In genomic region chr2:69012310-69013122, GRCh38 we compare ENCODE assay signal across 8 cellular contexts.
DNase-seq lines count a peak whose midpoint lies in the region; ATAC-seq lines count a peak whose summit lies in the region.

No MANE protein-coding gene starts in this region.

- DNase-seq in NCI-H446 (lab: John Stamatoyannopoulos, UW) = peak; percentile 78 to 81
- DNase-seq in NCI-H446 treated with DMSO at 0.1 percent for 48 hours (lab: John Stamatoyannopoulos, UW) = no peak
- peak; percentile 22 for DNase-seq in MV-4-11 (lab: John Stamatoyannopoulos, UW)
- DNase-seq in UCSD-AML1 (lab: John Stamatoyannopoulos, UW; ENCODE audit: unreplicated experiment) = peak; percentile 41
- DNase-seq in cerebellar cortex (ENCODE audit: low spot score) = peak; percentile 72
- peak; percentile 64 for DNase-seq in kidney glomerular epithelial cell (lab: John Stamatoyannopoulos, UW)
- DNase-seq in stimulated activated CD4-positive, alpha-beta T cell treated with anti-CD3 and anti-CD28 coated beads, Interleukin-15, amount 100 ng/mL, for 24 hours = peak; percentile 60

- ATAC-seq in GM19023 (IDR thresholded peaks at IDR 0.05; ENCODE audit: unreplicated experiment) = no peak
